Comparison of ENCODE assay signal across 1 cellular context in the genomic region with DNA sequence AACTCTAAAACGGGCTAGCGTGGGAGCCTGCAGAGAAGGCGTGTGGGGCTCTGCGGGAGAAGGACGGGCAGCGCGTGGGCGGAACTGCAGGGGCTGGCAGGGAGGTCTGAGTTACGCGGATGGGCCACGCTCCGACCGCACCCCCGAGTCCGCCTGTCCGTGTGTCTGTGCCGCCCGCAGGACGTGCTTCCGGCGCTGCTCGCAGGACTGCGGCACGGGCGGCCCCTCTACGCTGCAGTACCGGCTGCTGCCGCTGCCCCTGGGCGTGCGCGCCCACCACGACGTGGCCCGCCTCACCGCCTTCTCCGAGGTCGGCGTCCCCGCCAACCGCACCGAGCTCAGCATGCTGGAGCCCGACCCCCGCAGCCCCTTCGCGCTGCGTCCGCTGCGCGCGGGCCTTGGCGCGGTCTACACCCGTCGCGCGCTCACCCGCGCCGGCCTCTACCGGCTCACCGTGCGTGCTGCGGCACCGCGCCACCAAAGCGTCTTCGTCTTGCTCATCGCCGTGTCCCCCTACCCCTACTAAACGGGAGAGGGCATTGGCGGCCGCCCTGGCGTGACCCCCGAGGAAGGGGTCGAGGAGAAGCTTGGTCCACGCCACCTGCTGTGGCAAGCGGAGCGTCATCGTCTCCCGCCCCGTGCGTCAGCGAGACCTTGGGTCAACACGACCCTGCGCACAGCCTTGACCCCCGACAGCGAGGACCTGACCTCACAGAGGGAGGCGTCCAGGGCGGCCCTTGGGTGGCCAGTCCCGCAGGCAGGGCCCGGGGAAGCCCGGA.
TF ChIP-seq lines count a peak whose summit lies in the region.

No MANE protein-coding gene starts in this region.

TF ChIP-seq in HepG2, 621 proteins besides CTCF, POLR2A, EP300 and RAD21 (continued from another document and continues in another):
- TF ChIP-seq, protein P1, sequence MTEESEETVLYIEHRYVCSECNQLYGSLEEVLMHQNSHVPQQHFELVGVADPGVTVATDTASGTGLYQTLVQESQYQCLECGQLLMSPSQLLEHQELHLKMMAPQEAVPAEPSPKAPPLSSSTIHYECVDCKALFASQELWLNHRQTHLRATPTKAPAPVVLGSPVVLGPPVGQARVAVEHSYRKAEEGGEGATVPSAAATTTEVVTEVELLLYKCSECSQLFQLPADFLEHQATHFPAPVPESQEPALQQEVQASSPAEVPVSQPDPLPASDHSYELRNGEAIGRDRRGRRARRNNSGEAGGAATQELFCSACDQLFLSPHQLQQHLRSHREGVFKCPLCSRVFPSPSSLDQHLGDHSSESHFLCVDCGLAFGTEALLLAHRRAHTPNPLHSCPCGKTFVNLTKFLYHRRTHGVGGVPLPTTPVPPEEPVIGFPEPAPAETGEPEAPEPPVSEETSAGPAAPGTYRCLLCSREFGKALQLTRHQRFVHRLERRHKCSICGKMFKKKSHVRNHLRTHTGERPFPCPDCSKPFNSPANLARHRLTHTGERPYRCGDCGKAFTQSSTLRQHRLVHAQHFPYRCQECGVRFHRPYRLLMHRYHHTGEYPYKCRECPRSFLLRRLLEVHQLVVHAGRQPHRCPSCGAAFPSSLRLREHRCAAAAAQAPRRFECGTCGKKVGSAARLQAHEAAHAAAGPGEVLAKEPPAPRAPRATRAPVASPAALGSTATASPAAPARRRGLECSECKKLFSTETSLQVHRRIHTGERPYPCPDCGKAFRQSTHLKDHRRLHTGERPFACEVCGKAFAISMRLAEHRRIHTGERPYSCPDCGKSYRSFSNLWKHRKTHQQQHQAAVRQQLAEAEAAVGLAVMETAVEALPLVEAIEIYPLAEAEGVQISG (CRISPR knock-in tag; IDR thresholded peaks at IDR 0.05) = peak; percentile 53
- TF ChIP-seq MTF2 (CRISPR knock-in tag; IDR thresholded peaks at IDR 0.05; ENCODE audit: borderline replicate concordance) = peak; percentile 80; the same call in 1 of the 2 replicates
- no peak for TF ChIP-seq KDM1A (CRISPR knock-in tag; IDR thresholded peaks at IDR 0.05)
- TF ChIP-seq ZNF670 (CRISPR knock-in tag; IDR thresholded peaks at IDR 0.05; ENCODE audit: borderline replicate concordance) = 0 out of 2 replicates have a peak, but pooled peaks have one; percentile 57
- no peak for TF ChIP-seq ZBTB8A (CRISPR knock-in tag; IDR thresholded peaks at IDR 0.05; ENCODE audit: borderline replicate concordance, low read depth)
- TF ChIP-seq ZNF12 (CRISPR knock-in tag; IDR thresholded peaks at IDR 0.05) = no peak
- TF ChIP-seq, protein P2, sequence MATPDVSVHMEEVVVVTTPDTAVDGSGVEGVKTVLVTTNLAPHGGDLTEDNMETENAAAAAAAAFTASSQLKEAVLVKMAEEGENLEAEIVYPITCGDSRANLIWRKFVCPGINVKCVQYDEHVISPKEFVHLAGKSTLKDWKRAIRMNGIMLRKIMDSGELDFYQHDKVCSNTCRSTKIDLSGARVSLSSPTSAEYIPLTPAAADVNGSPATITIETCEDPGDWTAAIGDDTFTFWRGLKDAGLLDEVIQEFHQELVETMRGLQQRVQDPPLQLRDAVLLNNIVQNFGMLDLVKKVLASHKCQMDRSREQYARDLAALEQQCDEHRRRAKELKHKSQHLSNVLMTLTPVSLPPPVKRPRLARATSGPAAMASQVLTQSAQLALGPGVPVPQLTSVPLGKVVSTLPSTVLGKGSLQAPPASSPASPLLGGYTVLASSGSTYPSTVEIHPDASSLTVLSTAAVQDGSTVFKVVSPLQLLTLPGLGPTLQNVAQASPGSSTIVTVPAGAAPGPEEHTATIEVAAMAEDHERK (CRISPR knock-in tag; IDR thresholded peaks at IDR 0.05; ENCODE audit: low read depth) = no peak; the same call in 1 of the 2 replicates
- peak; percentile 68 for TF ChIP-seq CREB1 (IDR thresholded peaks at IDR 0.05)
- no peak for TF ChIP-seq CREB1 (CRISPR knock-in tag; IDR thresholded peaks at IDR 0.05)
- TF ChIP-seq ZNF768 (CRISPR knock-in tag; IDR thresholded peaks at IDR 0.05) = peak; percentile 9; the same call in 1 of the 2 replicates
- TF ChIP-seq ZNF790 (CRISPR knock-in tag; IDR thresholded peaks at IDR 0.05; ENCODE audit: borderline replicate concordance) = no peak
- TF ChIP-seq ZNF501 (CRISPR knock-in tag; IDR thresholded peaks at IDR 0.05) = peak; percentile 24; the same call in 1 of the 2 replicates
- TF ChIP-seq ZBTB7B (CRISPR knock-in tag; IDR thresholded peaks at IDR 0.05) = no peak
- TF ChIP-seq SMAD9 (CRISPR knock-in tag; IDR thresholded peaks at IDR 0.05) = no peak
- peak; percentile 36; the same call in 1 of the 2 replicates for TF ChIP-seq PHF8 (CRISPR knock-in tag; IDR thresholded peaks at IDR 0.05)
- no peak for TF ChIP-seq NFIC (IDR thresholded peaks at IDR 0.05; ENCODE audit: low read length)
- TF ChIP-seq SAP130 (CRISPR knock-in tag; IDR thresholded peaks at IDR 0.05; ENCODE audit: low read depth) = peak; percentile 46
- no peak for TF ChIP-seq ZNF816 (CRISPR knock-in tag; IDR thresholded peaks at IDR 0.05; ENCODE audit: borderline replicate concordance)
- TF ChIP-seq, protein P3, sequence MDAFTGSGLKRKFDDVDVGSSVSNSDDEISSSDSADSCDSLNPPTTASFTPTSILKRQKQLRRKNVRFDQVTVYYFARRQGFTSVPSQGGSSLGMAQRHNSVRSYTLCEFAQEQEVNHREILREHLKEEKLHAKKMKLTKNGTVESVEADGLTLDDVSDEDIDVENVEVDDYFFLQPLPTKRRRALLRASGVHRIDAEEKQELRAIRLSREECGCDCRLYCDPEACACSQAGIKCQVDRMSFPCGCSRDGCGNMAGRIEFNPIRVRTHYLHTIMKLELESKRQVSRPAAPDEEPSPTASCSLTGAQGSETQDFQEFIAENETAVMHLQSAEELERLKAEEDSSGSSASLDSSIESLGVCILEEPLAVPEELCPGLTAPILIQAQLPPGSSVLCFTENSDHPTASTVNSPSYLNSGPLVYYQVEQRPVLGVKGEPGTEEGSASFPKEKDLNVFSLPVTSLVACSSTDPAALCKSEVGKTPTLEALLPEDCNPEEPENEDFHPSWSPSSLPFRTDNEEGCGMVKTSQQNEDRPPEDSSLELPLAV (CRISPR knock-in tag; conservative IDR thresholded peaks at IDR 0.05; ENCODE audit: low read depth) = no peak
- 0 out of 2 replicates have a peak, but pooled peaks have one; percentile 49 for TF ChIP-seq PCBP1 (IDR thresholded peaks at IDR 0.05; ENCODE audit: borderline replicate concordance, low read depth, low read length)
- peak; percentile 44 for TF ChIP-seq STAG1 (CRISPR knock-in tag; IDR thresholded peaks at IDR 0.05)
- 0 out of 2 replicates have a peak, but pooled peaks have one; percentile 6 for TF ChIP-seq ZMYM3 (CRISPR knock-in tag; IDR thresholded peaks at IDR 0.05)
- TF ChIP-seq, protein P4, sequence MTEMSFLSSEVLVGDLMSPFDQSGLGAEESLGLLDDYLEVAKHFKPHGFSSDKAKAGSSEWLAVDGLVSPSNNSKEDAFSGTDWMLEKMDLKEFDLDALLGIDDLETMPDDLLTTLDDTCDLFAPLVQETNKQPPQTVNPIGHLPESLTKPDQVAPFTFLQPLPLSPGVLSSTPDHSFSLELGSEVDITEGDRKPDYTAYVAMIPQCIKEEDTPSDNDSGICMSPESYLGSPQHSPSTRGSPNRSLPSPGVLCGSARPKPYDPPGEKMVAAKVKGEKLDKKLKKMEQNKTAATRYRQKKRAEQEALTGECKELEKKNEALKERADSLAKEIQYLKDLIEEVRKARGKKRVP (CRISPR knock-in tag; IDR thresholded peaks at IDR 0.05) = no peak
- TF ChIP-seq, protein P5, sequence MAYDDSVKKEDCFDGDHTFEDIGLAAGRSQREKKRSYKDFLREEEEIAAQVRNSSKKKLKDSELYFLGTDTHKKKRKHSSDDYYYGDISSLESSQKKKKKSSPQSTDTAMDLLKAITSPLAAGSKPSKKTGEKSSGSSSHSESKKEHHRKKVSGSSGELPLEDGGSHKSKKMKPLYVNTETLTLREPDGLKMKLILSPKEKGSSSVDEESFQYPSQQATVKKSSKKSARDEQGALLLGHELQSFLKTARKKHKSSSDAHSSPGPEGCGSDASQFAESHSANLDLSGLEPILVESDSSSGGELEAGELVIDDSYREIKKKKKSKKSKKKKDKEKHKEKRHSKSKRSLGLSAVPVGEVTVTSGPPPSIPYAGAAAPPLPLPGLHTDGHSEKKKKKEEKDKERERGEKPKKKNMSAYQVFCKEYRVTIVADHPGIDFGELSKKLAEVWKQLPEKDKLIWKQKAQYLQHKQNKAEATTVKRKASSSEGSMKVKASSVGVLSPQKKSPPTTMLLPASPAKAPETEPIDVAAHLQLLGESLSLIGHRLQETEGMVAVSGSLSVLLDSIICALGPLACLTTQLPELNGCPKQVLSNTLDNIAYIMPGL (CRISPR knock-in tag; IDR thresholded peaks at IDR 0.05; ENCODE audit: borderline replicate concordance in 1 of 2, low read depth in 1 of 2) = peak; percentile 69 to 92
- no peak for TF ChIP-seq PAWR (CRISPR knock-in tag; IDR thresholded peaks at IDR 0.05; ENCODE audit: borderline replicate concordance)
- TF ChIP-seq, protein P6, sequence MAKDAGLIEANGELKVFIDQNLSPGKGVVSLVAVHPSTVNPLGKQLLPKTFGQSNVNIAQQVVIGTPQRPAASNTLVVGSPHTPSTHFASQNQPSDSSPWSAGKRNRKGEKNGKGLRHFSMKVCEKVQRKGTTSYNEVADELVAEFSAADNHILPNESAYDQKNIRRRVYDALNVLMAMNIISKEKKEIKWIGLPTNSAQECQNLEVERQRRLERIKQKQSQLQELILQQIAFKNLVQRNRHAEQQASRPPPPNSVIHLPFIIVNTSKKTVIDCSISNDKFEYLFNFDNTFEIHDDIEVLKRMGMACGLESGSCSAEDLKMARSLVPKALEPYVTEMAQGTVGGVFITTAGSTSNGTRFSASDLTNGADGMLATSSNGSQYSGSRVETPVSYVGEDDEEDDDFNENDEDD (CRISPR knock-in tag; IDR thresholded peaks at IDR 0.05; ENCODE audit: borderline replicate concordance) = peak; percentile 37; the same call in 1 of the 2 replicates
- TF ChIP-seq, protein P7, sequence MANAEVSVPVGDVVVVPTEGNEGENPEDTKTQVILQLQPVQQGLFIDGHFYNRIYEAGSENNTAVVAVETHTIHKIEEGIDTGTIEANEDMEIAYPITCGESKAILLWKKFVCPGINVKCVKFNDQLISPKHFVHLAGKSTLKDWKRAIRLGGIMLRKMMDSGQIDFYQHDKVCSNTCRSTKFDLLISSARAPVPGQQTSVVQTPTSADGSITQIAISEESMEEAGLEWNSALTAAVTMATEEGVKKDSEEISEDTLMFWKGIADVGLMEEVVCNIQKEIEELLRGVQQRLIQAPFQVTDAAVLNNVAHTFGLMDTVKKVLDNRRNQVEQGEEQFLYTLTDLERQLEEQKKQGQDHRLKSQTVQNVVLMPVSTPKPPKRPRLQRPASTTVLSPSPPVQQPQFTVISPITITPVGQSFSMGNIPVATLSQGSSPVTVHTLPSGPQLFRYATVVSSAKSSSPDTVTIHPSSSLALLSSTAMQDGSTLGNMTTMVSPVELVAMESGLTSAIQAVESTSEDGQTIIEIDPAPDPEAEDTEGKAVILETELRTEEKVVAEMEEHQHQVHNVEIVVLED (CRISPR knock-in tag; IDR thresholded peaks at IDR 0.05; ENCODE audit: borderline replicate concordance) = peak; percentile 73; the same call in 1 of the 2 replicates
- TF ChIP-seq ATM (IDR thresholded peaks at IDR 0.05; ENCODE audit: borderline replicate concordance) = no peak
- TF ChIP-seq TCF12 (IDR thresholded peaks at IDR 0.05) = no peak
- no peak for TF ChIP-seq TCF12 (CRISPR knock-in tag; IDR thresholded peaks at IDR 0.05)
- TF ChIP-seq SMARCC2 (IDR thresholded peaks at IDR 0.05) = no peak
- no peak for TF ChIP-seq FOSL1 (CRISPR knock-in tag; IDR thresholded peaks at IDR 0.05; ENCODE audit: borderline replicate concordance)
- TF ChIP-seq, protein P8, sequence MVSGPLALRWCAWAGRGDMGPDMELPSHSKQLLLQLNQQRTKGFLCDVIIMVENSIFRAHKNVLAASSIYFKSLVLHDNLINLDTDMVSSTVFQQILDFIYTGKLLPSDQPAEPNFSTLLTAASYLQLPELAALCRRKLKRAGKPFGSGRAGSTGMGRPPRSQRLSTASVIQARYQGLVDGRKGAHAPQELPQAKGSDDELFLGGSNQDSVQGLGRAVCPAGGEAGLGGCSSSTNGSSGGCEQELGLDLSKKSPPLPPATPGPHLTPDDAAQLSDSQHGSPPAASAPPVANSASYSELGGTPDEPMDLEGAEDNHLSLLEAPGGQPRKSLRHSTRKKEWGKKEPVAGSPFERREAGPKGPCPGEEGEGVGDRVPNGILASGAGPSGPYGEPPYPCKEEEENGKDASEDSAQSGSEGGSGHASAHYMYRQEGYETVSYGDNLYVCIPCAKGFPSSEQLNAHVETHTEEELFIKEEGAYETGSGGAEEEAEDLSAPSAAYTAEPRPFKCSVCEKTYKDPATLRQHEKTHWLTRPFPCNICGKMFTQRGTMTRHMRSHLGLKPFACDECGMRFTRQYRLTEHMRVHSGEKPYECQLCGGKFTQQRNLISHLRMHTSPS (CRISPR knock-in tag; IDR thresholded peaks at IDR 0.05; ENCODE audit: low read depth) = peak; percentile 61; the same call in 1 of the 2 replicates
- TF ChIP-seq ARHGAP35 (CRISPR knock-in tag; IDR thresholded peaks at IDR 0.05; ENCODE audit: borderline replicate concordance) = peak; percentile 25; the same call in 1 of the 2 replicates
- TF ChIP-seq ZNF34 (CRISPR knock-in tag; IDR thresholded peaks at IDR 0.05; ENCODE audit: borderline replicate concordance) = peak; percentile 47; the same call in 1 of the 2 replicates
- no peak for TF ChIP-seq GATA4 (IDR thresholded peaks at IDR 0.05; ENCODE audit: borderline replicate concordance, low read depth)
- TF ChIP-seq ZBTB7A (CRISPR knock-in tag; IDR thresholded peaks at IDR 0.05) = peak; percentile 18; the same call in 1 of the 2 replicates
- peak; percentile 74 for TF ChIP-seq FOXC1 (CRISPR knock-in tag; IDR thresholded peaks at IDR 0.05; ENCODE audit: borderline replicate concordance)
- no peak for TF ChIP-seq ZNF296 (CRISPR knock-in tag; conservative IDR thresholded peaks at IDR 0.05)
- TF ChIP-seq, protein P9, sequence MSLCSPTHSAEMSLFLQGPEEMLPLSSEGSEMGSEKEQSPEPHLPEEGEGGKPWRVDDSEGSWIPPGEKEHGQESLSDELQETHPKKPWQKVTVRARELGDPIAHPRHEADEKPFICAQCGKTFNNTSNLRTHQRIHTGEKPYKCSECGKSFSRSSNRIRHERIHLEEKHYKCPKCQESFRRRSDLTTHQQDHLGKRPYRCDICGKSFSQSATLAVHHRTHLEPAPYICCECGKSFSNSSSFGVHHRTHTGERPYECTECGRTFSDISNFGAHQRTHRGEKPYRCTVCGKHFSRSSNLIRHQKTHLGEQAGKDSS (CRISPR knock-in tag; IDR thresholded peaks at IDR 0.05; ENCODE audit: borderline replicate concordance, low read depth) = 0 out of 2 replicates have a peak, but pooled peaks have one; percentile 20
